Comparison of ENCODE assay signal across 10 cellular contexts in genomic region chr4:41806807-41807206, GRCh38. TPM values are rescaled to one million over a fixed set of nuclear protein-coding genes. Genes with fewer than 3 reads are reported as not detected.
"Had no signal": no experiment of that assay in that cellular context is flagged by ENCODE, and none has a peak within 500 bp of the region (broad histone marks: within the 10 kb centered on the region; RNA-seq: fewer than 3 reads in every experiment).

No MANE protein-coding gene starts in this region.

- ATAC-seq: GM23338 had no signal

- FAIRE-seq: H1, H54 had no signal

- H3K4me2 ChIP-seq: GM23338, KMS-11 had no signal

- DNase-seq: H9, HCEC 1CT, IMR-90, KBM-7 had no signal

- H3K27ac ChIP-seq: HL-60, KMS-11 had no signal

- H3K9ac ChIP-seq: KMS-11 had no signal

- H3K4me3 ChIP-seq: GM23338 had no signal

RNA-seq across cellular contexts. Expression of gene PHOX2B, which starts 58.3 kb away (rescaled TPM):
- total RNA-seq: GM23338, H1, H9, HT1080, IMR-90 had no signal
- polyA plus RNA-seq: GM23338, H1, IMR-90 had no signal
